ENCODE assay signal across 8 cellular contexts in the genomic region with DNA sequence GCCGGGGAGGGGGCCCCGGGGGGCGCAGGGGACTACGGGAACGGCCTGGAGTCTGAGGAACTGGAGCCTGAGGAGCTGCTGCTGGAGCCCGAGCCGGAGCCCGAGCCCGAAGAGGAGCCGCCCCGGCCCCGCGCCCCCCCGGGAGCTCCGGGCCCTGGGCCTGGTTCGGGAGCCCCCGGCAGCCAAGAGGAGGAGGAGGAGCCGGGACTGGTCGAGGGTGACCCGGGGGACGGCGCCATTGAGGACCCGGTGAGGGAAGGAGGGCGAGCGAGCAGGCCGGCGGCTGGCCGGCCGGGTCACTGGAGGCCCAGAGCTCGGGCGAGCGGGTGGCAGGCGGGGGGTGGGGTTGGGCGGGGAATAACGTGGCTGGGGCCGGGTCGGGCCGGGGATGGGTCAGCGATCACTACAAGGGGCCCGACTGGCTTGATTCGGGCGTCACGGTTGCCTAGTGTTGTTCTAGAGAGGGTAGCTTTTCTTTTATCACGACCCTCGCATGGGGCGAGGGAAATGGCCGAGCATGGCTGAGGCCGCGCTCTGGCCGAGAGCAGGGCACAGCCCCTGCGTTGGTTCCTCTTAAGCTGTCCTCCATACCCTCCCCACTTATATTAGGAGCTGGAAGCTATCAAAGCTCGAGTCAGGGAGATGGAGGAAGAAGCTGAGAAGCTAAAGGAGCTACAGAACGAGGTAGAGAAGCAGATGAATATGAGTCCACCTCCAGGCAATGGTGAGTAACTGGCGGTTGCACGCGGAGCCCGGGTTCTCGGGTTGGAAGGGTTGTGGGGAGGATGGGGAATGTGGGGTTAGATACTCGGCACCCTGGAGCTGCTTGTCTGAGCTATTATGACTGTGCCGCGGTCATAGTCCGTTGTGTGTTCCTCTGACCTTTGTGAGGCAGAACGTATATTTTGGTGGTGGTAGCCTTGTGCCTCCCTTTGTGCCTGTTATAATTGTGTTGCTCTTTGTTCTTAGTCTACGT. TPM values are rescaled to one million over a fixed set of nuclear protein-coding genes. Genes with fewer than 3 reads are reported as not detected.
DNase-seq lines count a peak whose midpoint lies in the region; ATAC-seq and TF ChIP-seq lines count a peak whose summit lies in the region.

No MANE protein-coding gene starts in this region.

- TF ChIP-seq CTCF in OCI-LY3 (IDR thresholded peaks at IDR 0.05; ENCODE audit: low read depth, low read length) (no peak), osteocyte (IDR thresholded peaks at IDR 0.05) (no peak)

- peaks cover 34% of the 10 kb centered on the region for H3K36me3 Mint-ChIP-seq in osteocyte (ENCODE audit: unreplicated experiment)

- H3K4me3 ChIP-seq in OCI-LY3 (ENCODE audit: low read length) (peak overlapping the region; percentile 98), aorta (ENCODE audit: low read length in 2 of 2) (peak overlapping the region; percentile 81 to 91)

- peaks cover 19% of the 10 kb centered on the region for H3K4me1 ChIP-seq in OCI-LY3 (ENCODE audit: low read length)
- H3K4me1 ChIP-seq in aorta (ENCODE audit: control insufficient read depth in 1 of 2, insufficient read depth in 2 of 2, low read length in 2 of 2), result no peaks in the 10 kb centered on the region

- H2AFZ ChIP-seq in OCI-LY3 (ENCODE audit: low read depth, low read length), result no peak overlapping the region

- no peaks in the 10 kb centered on the region for H3K9me3 Mint-ChIP-seq in osteocyte (ENCODE audit: unreplicated experiment)

- peak; percentile 56 for DNase-seq in DMS53 (lab: John Stamatoyannopoulos, UW)
- no peak for DNase-seq in DMS53 treated with DMSO at 0.1 percent for 48 hours (lab: John Stamatoyannopoulos, UW; ENCODE audit: unreplicated experiment)
- DNase-seq in activated T-helper 9 cell treated with anti-CD3 and anti-CD28 coated beads, Interleukin-2, amount 50 U/mL, for 16 hours (ENCODE audit: low read depth), result peak; percentile 36
- DNase-seq in germinal center (ENCODE audit: low spot score), result peak; percentile 51
- DNase-seq in osteocyte (ENCODE audit: extremely low spot score, unreplicated experiment), result peak; percentile 88
- DNase-seq in aorta, result peak; percentile 72 to 86

- H3K4me1 Mint-ChIP-seq in osteocyte (ENCODE audit: unreplicated experiment), result peaks cover 27% of the 10 kb centered on the region

- ATAC-seq in HG02970 (IDR thresholded peaks at IDR 0.05; ENCODE audit: low FRiP score, unreplicated experiment) (peak; percentile 12), aorta (ENCODE audit: low FRiP score) (peak; percentile 17)

- peak overlapping the region; percentile 94 for H3K4me3 Mint-ChIP-seq in osteocyte (ENCODE audit: unreplicated experiment)

- H3K27ac Mint-ChIP-seq in osteocyte (ENCODE audit: unreplicated experiment), result peak overlapping the region; percentile 94

- H3K9me3 ChIP-seq in OCI-LY3 (ENCODE audit: insufficient read depth, low read length), result no peaks in the 10 kb centered on the region
- no peaks in the 10 kb centered on the region for H3K9me3 ChIP-seq in aorta (ENCODE audit: control insufficient read depth, low read length)

- peak overlapping the region; percentile 79 for H3K4me2 ChIP-seq in OCI-LY3 (ENCODE audit: low read length)

- H3K27me3 ChIP-seq in OCI-LY3 (ENCODE audit: low read depth, low read length) (no peaks in the 10 kb centered on the region), aorta (ENCODE audit: control insufficient read depth in 1 of 2, insufficient read depth in 2 of 2, low read length in 1 of 2) (no peaks in the 10 kb centered on the region)

- peak overlapping the region; percentile 60 for H3K27ac ChIP-seq in OCI-LY3 (ENCODE audit: low read length)
- H3K27ac ChIP-seq in aorta (ENCODE audit: low read depth in 1 of 2, low read length in 2 of 2), result peak overlapping the region; percentile 66 to 73

- no peaks in the 10 kb centered on the region for H3K27me3 Mint-ChIP-seq in osteocyte (ENCODE audit: unreplicated experiment)

- H3K79me2 ChIP-seq in OCI-LY3 (ENCODE audit: low read length), result peaks cover 35% of the 10 kb centered on the region

- 1% methylated on average over 44 to 64 of the region's 64 CpGs for WGBS in aorta, 2 donors

- peaks cover 9% of the 10 kb centered on the region; the same call in 1 of the 2 replicates for H4K20me1 ChIP-seq in OCI-LY3 (ENCODE audit: insufficient read depth, low read length)

- intact Hi-C loops in aorta (cut with DNase I), result loop anchor here (5.0 to 10.0 kb wide), 4 partner anchors 45 to 243 kb away; a partner anchor contains a TSS

- peaks cover 28% of the 10 kb centered on the region for H3K36me3 ChIP-seq in OCI-LY3 (replicated peaks; ENCODE audit: low read depth, low read length)
- peaks cover 2 to 7% of the 10 kb centered on the region in 2 donors for H3K36me3 ChIP-seq in aorta (ENCODE audit: control insufficient read depth in 1 of 2, insufficient read depth in 2 of 2, low read length in 1 of 2)

- peak overlapping the region; percentile 97 for H3K9ac ChIP-seq in OCI-LY3 (ENCODE audit: low read length)

RNA-seq across cellular contexts. Expression of a gene that starts 0.6 kb away (rescaled TPM):
- total RNA-seq in osteocyte, result 175 and 183 TPM in 2 replicates
- total RNA-seq in aorta, result 100 to 1,000 TPM; 106 to 139 TPM
- polyA plus RNA-seq in aorta, result 100 to 1,000 TPM in 1 of 2 donors, 10 to 100 TPM in 1; 57.0 to 226 TPM

RNA-seq across cellular contexts. Expression of a gene that starts 15.2 kb away (rescaled TPM):
- total RNA-seq in osteocyte, result 21.6 and 27.9 TPM in 2 replicates
- 10 to 100 TPM; 68.6 to 70.7 TPM for total RNA-seq in aorta
- 100 to 1,000 TPM in 1 of 2 donors, 10 to 100 TPM in 1; 66.1 to 114 TPM for polyA plus RNA-seq in aorta

RNA-seq across cellular contexts. Expression of a gene that starts 19.2 kb away (rescaled TPM):
- total RNA-seq in osteocyte (15.3 and 19.2 TPM in 2 replicates), aorta (10 to 100 TPM in 1 of 2 donors, 1 to 10 TPM in 1; 9.3 to 13.8 TPM)
- 10 to 100 TPM in 1 of 2 donors, 1 to 10 TPM in 1; 4.9 to 13.3 TPM for polyA plus RNA-seq in aorta

RNA-seq across cellular contexts. Expression of a gene that starts 30.8 kb away (rescaled TPM):
- total RNA-seq in osteocyte, result 36.4 and 42.7 TPM in 2 replicates
- total RNA-seq in aorta, result 10 to 100 TPM; 25.8 to 47.8 TPM
- polyA plus RNA-seq in aorta, result 10 to 100 TPM in 1 of 2 donors, 1 to 10 TPM in 1; 7.5 to 85.8 TPM

RNA-seq across cellular contexts. Expression of a gene that starts 35.9 kb away (rescaled TPM):
- 6.9 and 8.4 TPM in 2 replicates for total RNA-seq in osteocyte
- 10 to 100 TPM in 1 of 2 donors, 1 to 10 TPM in 1; 5.8 to 10.6 TPM for total RNA-seq in aorta
- polyA plus RNA-seq in aorta, result 1 to 10 TPM; 1.9 to 2.9 TPM
